In the genomic region with DNA sequence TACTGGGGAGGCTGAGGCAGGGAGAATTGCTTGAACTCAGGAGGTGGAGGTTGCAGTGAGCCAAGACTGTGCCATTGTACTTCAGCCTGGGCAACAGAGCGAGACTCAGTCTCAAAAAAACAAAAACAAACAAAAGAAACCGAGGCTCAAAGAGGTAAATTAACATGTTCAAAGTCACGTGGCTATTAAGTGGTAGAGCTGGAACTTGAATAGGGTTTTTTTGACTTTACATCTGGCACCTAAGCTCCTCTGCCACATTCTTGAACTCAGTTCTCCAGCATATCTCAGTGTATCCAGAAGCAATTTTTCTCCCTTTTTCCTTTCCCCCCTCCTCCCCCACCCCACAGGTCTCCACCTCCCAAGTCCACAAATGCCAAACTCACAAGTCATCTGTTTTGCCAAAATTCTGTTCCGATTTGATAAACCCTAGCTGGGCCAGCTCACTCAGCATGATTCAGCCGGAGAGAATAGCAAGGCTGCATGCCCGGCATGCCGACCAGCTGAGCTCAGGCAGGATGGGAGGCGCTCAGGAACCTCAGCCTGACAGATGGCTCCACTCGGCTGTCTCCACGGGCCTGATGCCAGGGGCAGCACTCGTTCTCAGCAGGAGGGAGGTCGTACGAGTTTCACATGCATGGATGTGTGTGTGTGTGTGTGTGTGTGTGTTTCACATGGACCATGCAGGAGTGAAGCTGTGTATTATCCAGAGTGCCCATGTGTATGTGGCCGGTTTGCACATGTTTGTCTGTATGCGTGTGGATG, we compare ENCODE assay signal across 10 cellular contexts.
DNase-seq lines count a peak whose midpoint lies in the region; ATAC-seq and TF ChIP-seq lines count a peak whose summit lies in the region.
"Had no signal": no experiment of that assay in that cellular context is flagged by ENCODE, and none has a peak within 500 bp of the region (broad histone marks: within the 10 kb centered on the region; RNA-seq: fewer than 3 reads in every experiment).

No MANE protein-coding gene starts in this region.

- TF ChIP-seq POLR2A in esophagus squamous epithelium (IDR thresholded peaks at IDR 0.05) = no peak

- H3K9me3 ChIP-seq in esophagus squamous epithelium = no peaks in the 10 kb centered on the region
- H3K9me3 ChIP-seq in mesodermal cell (ENCODE audit: control insufficient read depth, low read length) = no peaks in the 10 kb centered on the region
- H3K9me3 ChIP-seq in effector memory CD4-positive, alpha-beta T cell (ENCODE audit: control insufficient read depth, low read length) = no peaks in the 10 kb centered on the region

- no peaks in the 10 kb centered on the region for H3K27me3 ChIP-seq in esophagus squamous epithelium
- no peaks in the 10 kb centered on the region for H3K27me3 ChIP-seq in effector memory CD4-positive, alpha-beta T cell (replicated peaks; ENCODE audit: control insufficient read depth, insufficient read depth, low read length, poor library complexity, severe bottlenecking)

- WGBS in esophagus squamous epithelium, 2 donors = 15 to 22% methylated on average over 8 to 9 of the region's 15 CpGs
- 8 to 11% methylated on average over 9 to 12 of the region's 15 CpGs for WGBS in mesodermal cell (ENCODE audit: insufficient coverage in 2 of 2), 2 experiments

- ATAC-seq in GM21367 (IDR thresholded peaks at IDR 0.05; ENCODE audit: unreplicated experiment) (no peak), HG03095 (IDR thresholded peaks at IDR 0.05; ENCODE audit: unreplicated experiment) (no peak)

- H3K27ac ChIP-seq in esophagus squamous epithelium (peak overlapping the region in 3 of 4 donors; percentile 17 to 64 (median 50)), mesodermal cell (ENCODE audit: low read depth, low read length, severe bottlenecking) (peak overlapping the region; percentile 93)
- no peak overlapping the region for H3K27ac ChIP-seq in effector memory CD4-positive, alpha-beta T cell (ENCODE audit: insufficient read depth, low read length, poor library complexity, severe bottlenecking)
- H3K27ac ChIP-seq: 22Rv1 had no signal

- no peaks in the 10 kb centered on the region for H3K36me3 ChIP-seq in esophagus squamous epithelium
- H3K36me3 ChIP-seq in mesodermal cell (ENCODE audit: control insufficient read depth, insufficient read depth, low read length) = no peaks in the 10 kb centered on the region
- H3K36me3 ChIP-seq in effector memory CD4-positive, alpha-beta T cell (ENCODE audit: control insufficient read depth, insufficient read depth, low read length) = no peaks in the 10 kb centered on the region

- no peak for TF ChIP-seq CTCF in esophagus squamous epithelium (IDR thresholded peaks at IDR 0.05)

- DNase-seq in NCI-H1417 (lab: John Stamatoyannopoulos, UW) (peak; percentile 64 to 81 (median 71)), NCI-H1417 treated with DMSO at 0.1 percent for 48 hours (lab: John Stamatoyannopoulos, UW) (no peak), RPMI7951 (ENCODE audit: low read depth) (peak; percentile 97), esophagus squamous epithelium (lab: John Stamatoyannopoulos, UW) (peak; percentile 6)
- DNase-seq in effector memory CD4-positive, alpha-beta T cell = no peak
- DNase-seq: activated B cell treated with CpG ODN at 0.5 μM for 24 hours had no signal

- H3K4me3 ChIP-seq in esophagus squamous epithelium = no peak overlapping the region
- no peak overlapping the region for H3K4me3 ChIP-seq in mesodermal cell (ENCODE audit: extremely low read depth, insufficient read depth, low read length, poor library complexity, severe bottlenecking)
- H3K4me3 ChIP-seq in effector memory CD4-positive, alpha-beta T cell (ENCODE audit: insufficient read depth, low read depth, low read length, poor library complexity, severe bottlenecking) = no peak overlapping the region

- intact Hi-C loops in esophagus squamous epithelium (cut with DNase I) = no loop called here

- H3K4me1 ChIP-seq in esophagus squamous epithelium (peaks cover 8 to 32% (median 15%) of the 10 kb centered on the region in 3 donors), mesodermal cell (ENCODE audit: control insufficient read depth, insufficient read depth, low read length, poor library complexity, severe bottlenecking) (peaks cover 44% of the 10 kb centered on the region)
- no peaks in the 10 kb centered on the region for H3K4me1 ChIP-seq in effector memory CD4-positive, alpha-beta T cell (ENCODE audit: control insufficient read depth, insufficient read depth, low read length, poor library complexity, severe bottlenecking)

Comparison
In these comparisons a context has a peak if more than half of its experiments do, and no peak if none do; other contexts are left out.
1. DNase-seq: peak in NCI-H1417 (3 of 3), RPMI7951 (single experiment) and esophagus squamous epithelium (single experiment); none in NCI-H1417 treated with DMSO at 0.1 percent for 48 hours (single experiment) and effector memory CD4-positive, alpha-beta T cell (0 of 3).